In the genomic region with DNA sequence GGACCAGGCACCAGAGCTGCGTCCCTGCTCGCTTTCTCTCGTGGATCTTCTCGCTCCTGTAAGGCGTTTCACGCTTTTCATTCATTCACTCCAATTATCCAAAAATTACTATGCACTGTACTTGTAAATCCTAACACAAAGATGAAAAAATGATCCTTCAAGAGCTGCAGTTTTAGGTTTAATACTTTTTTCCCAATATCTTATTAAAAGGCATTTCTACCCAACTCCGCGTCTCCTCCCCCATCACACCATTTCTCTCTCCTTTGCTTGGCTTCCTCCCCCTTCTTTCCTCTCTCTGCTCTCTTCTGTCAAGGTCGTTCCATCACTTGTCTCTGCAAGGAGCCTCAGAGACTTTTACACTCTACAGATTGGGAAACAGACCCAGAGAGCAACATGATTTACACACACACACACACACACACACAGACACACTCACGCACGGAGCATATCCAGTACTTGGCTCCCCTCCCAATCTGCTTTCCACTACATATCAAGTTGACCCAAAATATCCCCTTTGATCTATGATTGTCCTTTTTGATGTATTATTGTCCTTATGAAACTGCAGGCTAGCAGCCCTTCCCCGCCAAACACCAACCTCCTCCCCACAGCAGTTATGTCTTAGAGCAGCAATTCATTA, we compare ENCODE assay signal across 8 cellular contexts. TPM values are rescaled to one million over a fixed set of nuclear protein-coding genes. Genes with fewer than 3 reads are reported as not detected.
DNase-seq lines count a peak whose midpoint lies in the region; ATAC-seq and TF ChIP-seq lines count a peak whose summit lies in the region.

No MANE protein-coding gene starts in this region.

- no peak overlapping the region for H3K27ac ChIP-seq in CD4-positive, alpha-beta T cell (ENCODE audit: low read depth, low read length)
- H3K27ac ChIP-seq in endodermal cell (ENCODE audit: low read depth, low read length): no peak overlapping the region

- H3K4me3 Mint-ChIP-seq in CD4-positive, alpha-beta T cell: peak overlapping the region; percentile 65
- H3K4me3 Mint-ChIP-seq in endodermal cell: peak overlapping the region; percentile 80
- peak overlapping the region; percentile 79 for H3K4me3 Mint-ChIP-seq in nephron progenitor cell

- H3K4me1 Mint-ChIP-seq in CD4-positive, alpha-beta T cell (ENCODE audit: low read depth): peaks cover 16% of the 10 kb centered on the region
- H3K4me1 Mint-ChIP-seq in endodermal cell (peaks cover 31% of the 10 kb centered on the region), nephron progenitor cell (peaks cover 17% of the 10 kb centered on the region)

- no peak for TF ChIP-seq POLR2A in NB4 (IDR thresholded peaks at IDR 0.05; ENCODE audit: extremely low read depth, insufficient read length)

- ATAC-seq in CD4-positive, alpha-beta T cell (ENCODE audit: poor library complexity): no peak

- H3K36me3 Mint-ChIP-seq in CD4-positive, alpha-beta T cell (ENCODE audit: low read depth): no peaks in the 10 kb centered on the region
- H3K36me3 Mint-ChIP-seq in endodermal cell (ENCODE audit: low read depth) (no peaks in the 10 kb centered on the region), nephron progenitor cell (ENCODE audit: low read depth) (no peaks in the 10 kb centered on the region)

- peaks cover 13% of the 10 kb centered on the region for H3K27me3 ChIP-seq in CD4-positive, alpha-beta T cell (ENCODE audit: control insufficient read depth, insufficient read depth, low read length)
- H3K27me3 ChIP-seq in endodermal cell (ENCODE audit: control insufficient read depth, insufficient read depth, low read length, poor library complexity, severe bottlenecking): peaks cover 11% of the 10 kb centered on the region

- POLR2A ChIA-PET in CD4-positive, alpha-beta T cell (lab: Charles Lee): interaction anchor here (0.7 to 1.1 kb wide), 2 partner anchors 98 to 191 kb away, joined by 3 read pairs; a partner anchor contains a TSS

- H3K27ac Mint-ChIP-seq in CD4-positive, alpha-beta T cell: no peak overlapping the region
- no peak overlapping the region for H3K27ac Mint-ChIP-seq in endodermal cell
- H3K27ac Mint-ChIP-seq in nephron progenitor cell: no peak overlapping the region

- no peak for DNase-seq in CD4-positive, alpha-beta T cell
- DNase-seq in NB4 (ENCODE audit: low read depth) (peak; percentile 3), endodermal cell (no peak), nephron progenitor cell (no peak), germinal center (ENCODE audit: low spot score) (no peak), NCI-H128 (lab: John Stamatoyannopoulos, UW; ENCODE audit: unreplicated experiment) (no peak), mesenteric fat pad (ENCODE audit: low spot score) (no peak), NCI-H2171 (lab: John Stamatoyannopoulos, UW) (no peak)

- H3K27me3 Mint-ChIP-seq in CD4-positive, alpha-beta T cell: peaks cover 46% of the 10 kb centered on the region
- H3K27me3 Mint-ChIP-seq in endodermal cell (ENCODE audit: insufficient read depth) (peaks cover 35% of the 10 kb centered on the region), nephron progenitor cell (ENCODE audit: low read depth, poor library complexity) (peaks cover 55% of the 10 kb centered on the region)

- intact Hi-C loops in CD4-positive, alpha-beta T cell (cut with DNase I, micrococcal nuclease): loop anchor here (1.0 to 5.0 kb wide), 5 partner anchors 93 to 1050 kb away; no protein-coding TSS in a partner anchor

- H3K4me1 ChIP-seq in endodermal cell (ENCODE audit: control insufficient read depth, insufficient read depth, low read length): peaks cover 14% of the 10 kb centered on the region

- H3K9ac ChIP-seq in endodermal cell (ENCODE audit: extremely low read depth, low read length, poor library complexity, severe bottlenecking): no peak overlapping the region

- CTCF ChIA-PET in CD4-positive, alpha-beta T cell (lab: Charles Lee): interaction anchor here (0.7 to 1.7 kb wide), 11 partner anchors 9 to 361 kb away, joined by 3 to 8 read pairs (median 4); no protein-coding TSS in a partner anchor

- H3K4me3 ChIP-seq in NB4 (ENCODE audit: low read depth, low read length) (no peak overlapping the region), endodermal cell (ENCODE audit: low read length) (peak overlapping the region; percentile 87)

- no peaks in the 10 kb centered on the region for H3K9me3 Mint-ChIP-seq in CD4-positive, alpha-beta T cell
- no peaks in the 10 kb centered on the region for H3K9me3 Mint-ChIP-seq in endodermal cell
- no peaks in the 10 kb centered on the region for H3K9me3 Mint-ChIP-seq in nephron progenitor cell

- peak; percentile 12 for TF ChIP-seq CTCF in CD4-positive, alpha-beta T cell (IDR thresholded peaks at IDR 0.05)
- TF ChIP-seq CTCF in NB4 (IDR thresholded peaks at IDR 0.05; ENCODE audit: low read depth, low read length) (no peak), endodermal cell (conservative IDR thresholded peaks at IDR 0.05) (no peak), nephron progenitor cell (IDR thresholded peaks at IDR 0.05) (peak; percentile 32)

- no peaks in the 10 kb centered on the region for H3K36me3 ChIP-seq in endodermal cell (ENCODE audit: control insufficient read depth, insufficient read depth, low read length)

- 6 to 28% methylated on average over 8 to 12 of the region's 12 CpGs for WGBS in endodermal cell (ENCODE audit: insufficient coverage in 1 of 2, insufficient read length in 1 of 2), 2 experiments

- H3K9me3 ChIP-seq in CD4-positive, alpha-beta T cell (ENCODE audit: control insufficient read depth, low read length): no peaks in the 10 kb centered on the region
- H3K9me3 ChIP-seq in endodermal cell (ENCODE audit: control insufficient read depth, low read length): no peaks in the 10 kb centered on the region

RNA-seq across cellular contexts. Expression of a gene that starts 0.5 kb away (rescaled TPM):
- under 1 TPM; 0.80 to 0.95 TPM for total RNA-seq in CD4-positive, alpha-beta T cell
- total RNA-seq in endodermal cell (10 to 100 TPM in 1 of 2 donors, 1 to 10 TPM in 1; 8.7 to 10.2 TPM), mesenteric fat pad (0.10 TPM)
- polyA plus RNA-seq in endodermal cell (2013, experiment 1 of 2): 7.8 TPM
- 9.1 TPM for polyA plus RNA-seq in endodermal cell (2013, experiment 2 of 2)

Comparison
In these comparisons a context has a peak if more than half of its experiments do, and no peak if none do; other contexts are left out.
1. CTCF ChIP-seq: peak in CD4-positive, alpha-beta T cell (single experiment) and nephron progenitor cell (single experiment); none in NB4 (single experiment) and endodermal cell (single experiment).
2. Peak in every context shown above with its lines, with median percentiles within 50 percentile points of each other: H3K4me3 Mint-ChIP-seq.